9 cellular contexts compared by ENCODE assay signal in genomic region chr4:168879178-168879577, GRCh38.
DNase-seq lines count a peak whose midpoint lies in the region; ATAC-seq, FAIRE-seq and TF ChIP-seq lines count a peak whose summit lies in the region.
"Had no signal": no experiment of that assay in that cellular context is flagged by ENCODE, and none has a peak within 500 bp of the region (broad histone marks: within the 10 kb centered on the region; RNA-seq: fewer than 3 reads in every experiment).

No MANE protein-coding gene starts in this region.

- no peaks in the 10 kb centered on the region for H3K27me3 ChIP-seq in endothelial cell of umbilical vein (ENCODE audit: control insufficient read depth in 2 of 2, insufficient read depth in 2 of 2, low read length in 2 of 2)
- H3K27me3 ChIP-seq in suprapubic skin: no peaks in the 10 kb centered on the region

- no peak overlapping the region for H3K4me3 ChIP-seq in endothelial cell of umbilical vein (replicated peaks in 1 of 3; ENCODE audit: insufficient read depth in 1 of 3, low read depth in 1 of 3, low read length in 3 of 3)
- H3K4me3 ChIP-seq in suprapubic skin: no peak overlapping the region

- peak; percentile 59 for ATAC-seq in GM19395 (IDR thresholded peaks at IDR 0.05; ENCODE audit: unreplicated experiment)
- peak; percentile 32 for ATAC-seq in HG03442 (IDR thresholded peaks at IDR 0.05; ENCODE audit: unreplicated experiment)

- POLR2A ChIA-PET in endothelial cell of umbilical vein (lab: Charles Lee): no interaction called here

- peaks cover 4% of the 10 kb centered on the region for H3K4me1 ChIP-seq in endothelial cell of umbilical vein (ENCODE audit: control insufficient read depth, extremely low read depth, insufficient read depth, low read length)
- peaks cover 42% of the 10 kb centered on the region for H3K4me1 ChIP-seq in suprapubic skin

- H2AFZ ChIP-seq in endothelial cell of umbilical vein (ENCODE audit: low read depth, low read length): no peak overlapping the region

- H3K9me3 ChIP-seq in endothelial cell of umbilical vein (replicated peaks; ENCODE audit: control insufficient read depth, insufficient read depth, low read length) (no peaks in the 10 kb centered on the region), suprapubic skin (no peaks in the 10 kb centered on the region)

- no peaks in the 10 kb centered on the region for H3K79me2 ChIP-seq in endothelial cell of umbilical vein (ENCODE audit: control insufficient read depth, insufficient read depth, low read length)

- TSS peak; percentile 8 for BruUV-seq in endothelial cell of umbilical vein (replicated peaks; lab: Mats Ljungman, UMichigan)

- TF ChIP-seq CTCF in endothelial cell of umbilical vein (IDR thresholded peaks at IDR 0.05; ENCODE audit: extremely low read depth in 1 of 2, insufficient read depth in 1 of 2, low read depth in 1 of 2, low read length in 2 of 2) (no peak), suprapubic skin (IDR thresholded peaks at IDR 0.05) (no peak)

- TF ChIP-seq POLR2A in endothelial cell of umbilical vein (IDR thresholded peaks at IDR 0.05; ENCODE audit: low read depth, low read length) (no peak), suprapubic skin (IDR thresholded peaks at IDR 0.05) (no peak)

- no peak overlapping the region for H3K9ac ChIP-seq in endothelial cell of umbilical vein (replicated peaks; ENCODE audit: extremely low read depth, insufficient read depth, low read length)

- no peak for TF ChIP-seq EP300 in suprapubic skin (IDR thresholded peaks at IDR 0.05)

- intact Hi-C loops in endothelial cell of umbilical vein (cut with micrococcal nuclease): loop anchor here (5.0 kb wide), 1 partner anchor 292 kb away; no protein-coding TSS in a partner anchor

- H3K9me1 ChIP-seq in endothelial cell of umbilical vein (replicated peaks; ENCODE audit: control insufficient read depth, extremely low read depth, insufficient read depth, low read length): no peaks in the 10 kb centered on the region

- H4K20me1 ChIP-seq in endothelial cell of umbilical vein (replicated peaks; ENCODE audit: control insufficient read depth, extremely low read depth, insufficient read depth, low read length): no peaks in the 10 kb centered on the region

- CTCF ChIA-PET in endothelial cell of umbilical vein (lab: Charles Lee): no interaction called here

- FAIRE-seq in endothelial cell of umbilical vein (lab: Jason Lieb, UNC): no peak

- H3K27ac ChIP-seq in endothelial cell of umbilical vein (ENCODE audit: insufficient read depth, low read depth, low read length) (no peak overlapping the region), suprapubic skin (peak overlapping the region; percentile 0)

- H3K36me3 ChIP-seq in endothelial cell of umbilical vein (ENCODE audit: control insufficient read depth in 2 of 2, extremely low read depth in 1 of 2, insufficient read depth in 2 of 2, low read length in 2 of 2): peaks cover 2% of the 10 kb centered on the region in 2 experiments
- peaks cover 8% of the 10 kb centered on the region for H3K36me3 ChIP-seq in suprapubic skin

- H3K4me2 ChIP-seq in endothelial cell of umbilical vein (ENCODE audit: insufficient read depth, low read length): no peak overlapping the region

- DNase-seq in endothelial cell of umbilical vein (ENCODE audit: low read depth, low spot score): no peak
- DNase-seq in suprapubic skin (ENCODE audit: low spot score in 2 of 2): no peak
- DNase-seq in AG08396 (ENCODE audit: low spot score): no peak
- DNase-seq in GF-D8 (lab: John Stamatoyannopoulos, UW): no peak
- no peak for DNase-seq in SK-N-DZ (ENCODE audit: low spot score)
- DNase-seq: activated gamma-delta T cell treated with Interleukin-2 at 50 U/mL for 16 hours, NCI-H1417 treated with DMSO at 0.1 percent for 48 hours had no signal

- dilution Hi-C loops in endothelial cell of umbilical vein (cut with MboI; ENCODE audit: extremely low pct_ligation_motif_present, low sequenced_read_pairs): no loop called here

TF ChIP-seq in endothelial cell of umbilical vein, 7 proteins besides CTCF, POLR2A, EP300 and RAD21:
- no peak for TF ChIP-seq FOS (IDR thresholded peaks at IDR 0.05; ENCODE audit: borderline replicate concordance, insufficient read depth, low read length)
- TF ChIP-seq MAX (IDR thresholded peaks at IDR 0.05; ENCODE audit: insufficient read depth, insufficient read length): no peak
- TF ChIP-seq EZH2 (IDR thresholded peaks at IDR 0.05; ENCODE audit: borderline replicate concordance, low read depth, low read length, severe bottlenecking): no peak
- TF ChIP-seq GATA2 (IDR thresholded peaks at IDR 0.05; ENCODE audit: insufficient read depth, insufficient read length, low read depth, low read length): no peak
- no peak for TF ChIP-seq JUN (IDR thresholded peaks at IDR 0.05; ENCODE audit: borderline replicate concordance, insufficient read depth, insufficient read length, low read depth)
- TF ChIP-seq MYC (IDR thresholded peaks at IDR 0.05; ENCODE audit: low read depth, low read length): no peak
- no peak for TF ChIP-seq POLR2AphosphoS5 (IDR thresholded peaks at IDR 0.05; ENCODE audit: insufficient read depth, low read depth, low read length)
